In the genomic region with DNA sequence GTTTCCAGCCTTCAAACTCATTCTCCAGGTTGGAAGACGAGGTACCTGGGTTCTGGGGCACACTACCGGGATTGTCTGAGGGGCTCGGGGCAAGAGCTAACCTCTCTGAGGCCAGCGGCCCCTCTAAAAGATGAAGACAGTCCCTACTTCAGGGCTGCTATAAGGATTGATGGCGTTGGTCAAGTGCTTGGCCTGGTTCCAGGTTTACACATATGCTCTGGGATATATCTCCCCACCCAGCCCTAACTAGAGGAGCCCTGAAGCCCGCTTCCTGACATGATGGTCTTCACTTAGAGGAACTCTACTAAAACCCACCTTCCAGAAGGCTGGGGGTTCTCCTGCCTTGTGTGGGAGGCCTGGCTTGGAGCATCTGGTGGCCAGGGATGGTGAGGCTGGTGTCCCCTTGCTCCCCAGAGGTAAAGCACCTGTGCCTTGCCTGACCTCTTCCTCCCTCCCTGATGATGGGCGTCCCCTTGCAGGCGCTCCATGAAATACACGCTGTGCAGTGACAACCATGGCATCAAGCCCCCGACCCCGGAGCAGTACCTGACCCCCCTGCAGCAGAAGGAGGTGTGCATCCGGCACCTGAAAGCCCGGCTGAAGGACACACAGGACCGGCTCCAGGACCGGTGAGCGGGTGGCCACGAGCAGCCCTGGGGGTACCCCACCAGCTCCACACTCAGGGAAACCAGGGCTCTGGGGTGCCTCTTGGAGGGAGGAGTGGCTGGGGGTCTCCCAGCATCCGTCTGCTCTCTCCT, we compare ENCODE assay signal across 15 cellular contexts. TPM values are rescaled to one million over a fixed set of nuclear protein-coding genes. Genes with fewer than 3 reads are reported as not detected.
DNase-seq lines count a peak whose midpoint lies in the region; ATAC-seq, FAIRE-seq and TF ChIP-seq lines count a peak whose summit lies in the region.
"Had no signal": no experiment of that assay in that cellular context is flagged by ENCODE, and none has a peak within 500 bp of the region (broad histone marks: within the 10 kb centered on the region; RNA-seq: fewer than 3 reads in every experiment).

No MANE protein-coding gene starts in this region.

- H3K9me3 ChIP-seq in astrocyte (ENCODE audit: insufficient read depth, low read depth, low read length) = no peaks in the 10 kb centered on the region

- H3K79me2 ChIP-seq in astrocyte (ENCODE audit: insufficient read depth, low read length) = no peaks in the 10 kb centered on the region

- no peak for DNase-seq in activated naive CD4-positive, alpha-beta T cell treated with anti-CD3 and anti-CD28 coated beads for 36 hours
- no peak for DNase-seq in activated naive CD4-positive, alpha-beta T cell treated with Interleukin-2 at 50 U/mL for 16 hours
- DNase-seq in NCI-H69 (lab: John Stamatoyannopoulos, UW) = peak; percentile 11
- no peak for DNase-seq in astrocyte (ENCODE audit: low read depth)
- no peak for DNase-seq in stimulated activated effector memory CD8-positive, alpha-beta T cell treated with anti-CD3 and anti-CD28 coated beads, Interleukin-12 subunit alpha, Interleukin-12 subunit beta, amount 100 ng/mL, for 72 hours (ENCODE audit: low spot score in 2 of 2)
- no peak for DNase-seq in NCI-H1417 (lab: John Stamatoyannopoulos, UW)
- no peak for DNase-seq in cortex of kidney (lab: John Stamatoyannopoulos, UW)
- DNase-seq: glutamatergic neuron, midbrain, NCI-H2171, occipital lobe had no signal

- no peak overlapping the region for H3K27ac ChIP-seq in astrocyte (ENCODE audit: low read depth, low read length)
- H3K27ac ChIP-seq: coronary artery had no signal

- H3K4me3 ChIP-seq in astrocyte (ENCODE audit: insufficient read depth, low read depth, low read length) = no peak overlapping the region
- H3K4me3 ChIP-seq: coronary artery had no signal

- intact Hi-C loops in activated naive CD4-positive, alpha-beta T cell treated with anti-CD3 and anti-CD28 coated beads for 36 hours (cut with micrococcal nuclease) = loop anchor here (5.0 kb wide), 1 partner anchor 73 kb away; the partner anchor contains the start of gene RAD21L1

- no peaks in the 10 kb centered on the region for H3K27me3 ChIP-seq in astrocyte (ENCODE audit: insufficient read depth, low read length)

- CTCF ChIA-PET in activated naive CD4-positive, alpha-beta T cell treated with anti-CD3 and anti-CD28 coated beads for 36 hours (lab: Charles Lee) = interaction anchor here (0.7 to 4.2 kb wide), 12 partner anchors 10 to 205 kb away, joined by 3 to 17 read pairs (median 4); no protein-coding TSS in a partner anchor

- H3K9me3 Mint-ChIP-seq in activated naive CD4-positive, alpha-beta T cell treated with anti-CD3 and anti-CD28 coated beads for 36 hours = no peaks in the 10 kb centered on the region
- no peaks in the 10 kb centered on the region for H3K9me3 Mint-ChIP-seq in astrocyte (ENCODE audit: unreplicated experiment)
- H3K9me3 Mint-ChIP-seq in stimulated activated effector memory CD8-positive, alpha-beta T cell treated with anti-CD3 and anti-CD28 coated beads, Interleukin-12 subunit alpha, Interleukin-12 subunit beta, amount 100 ng/mL, for 72 hours = no peaks in the 10 kb centered on the region
- H3K9me3 Mint-ChIP-seq: type B pancreatic cell had no signal

- peaks cover 21% of the 10 kb centered on the region for H3K4me1 Mint-ChIP-seq in activated naive CD4-positive, alpha-beta T cell treated with anti-CD3 and anti-CD28 coated beads for 36 hours (ENCODE audit: low read depth)
- peaks cover 6% of the 10 kb centered on the region for H3K4me1 Mint-ChIP-seq in astrocyte (ENCODE audit: low read depth, unreplicated experiment)
- peaks cover 17% of the 10 kb centered on the region for H3K4me1 Mint-ChIP-seq in stimulated activated effector memory CD8-positive, alpha-beta T cell treated with anti-CD3 and anti-CD28 coated beads, Interleukin-12 subunit alpha, Interleukin-12 subunit beta, amount 100 ng/mL, for 72 hours

- H3K4me1 ChIP-seq in astrocyte (ENCODE audit: insufficient read depth, low read length) = peaks cover 8% of the 10 kb centered on the region

- no peak overlapping the region for H3K4me3 Mint-ChIP-seq in activated naive CD4-positive, alpha-beta T cell treated with anti-CD3 and anti-CD28 coated beads for 36 hours
- no peak overlapping the region for H3K4me3 Mint-ChIP-seq in astrocyte (ENCODE audit: unreplicated experiment)
- H3K4me3 Mint-ChIP-seq in stimulated activated effector memory CD8-positive, alpha-beta T cell treated with anti-CD3 and anti-CD28 coated beads, Interleukin-12 subunit alpha, Interleukin-12 subunit beta, amount 100 ng/mL, for 72 hours = peak overlapping the region; percentile 56
- H3K4me3 Mint-ChIP-seq: type B pancreatic cell had no signal

- peak overlapping the region; percentile 90 for H3K27ac Mint-ChIP-seq in activated naive CD4-positive, alpha-beta T cell treated with anti-CD3 and anti-CD28 coated beads for 36 hours
- no peak overlapping the region for H3K27ac Mint-ChIP-seq in astrocyte (ENCODE audit: unreplicated experiment)
- H3K27ac Mint-ChIP-seq in stimulated activated effector memory CD8-positive, alpha-beta T cell treated with anti-CD3 and anti-CD28 coated beads, Interleukin-12 subunit alpha, Interleukin-12 subunit beta, amount 100 ng/mL, for 72 hours = peak overlapping the region; percentile 91
- H3K27ac Mint-ChIP-seq: type B pancreatic cell had no signal

- no peaks in the 10 kb centered on the region for H4K20me1 ChIP-seq in astrocyte (ENCODE audit: insufficient read depth, low read length)

- H2AFZ ChIP-seq in astrocyte (ENCODE audit: low read depth, low read length) = no peak overlapping the region

- no peaks in the 10 kb centered on the region for H3K27me3 Mint-ChIP-seq in activated naive CD4-positive, alpha-beta T cell treated with anti-CD3 and anti-CD28 coated beads for 36 hours (ENCODE audit: low read depth)
- peaks cover 3% of the 10 kb centered on the region for H3K27me3 Mint-ChIP-seq in astrocyte (ENCODE audit: low read depth, unreplicated experiment)
- H3K27me3 Mint-ChIP-seq: type B pancreatic cell had no signal

- no peak overlapping the region for H3K9ac ChIP-seq in astrocyte (ENCODE audit: low read length)

- H3K36me3 Mint-ChIP-seq in activated naive CD4-positive, alpha-beta T cell treated with anti-CD3 and anti-CD28 coated beads for 36 hours (ENCODE audit: low read depth) = peaks cover 5% of the 10 kb centered on the region
- peaks cover 20% of the 10 kb centered on the region for H3K36me3 Mint-ChIP-seq in astrocyte (ENCODE audit: low read depth, unreplicated experiment)
- H3K36me3 Mint-ChIP-seq in stimulated activated effector memory CD8-positive, alpha-beta T cell treated with anti-CD3 and anti-CD28 coated beads, Interleukin-12 subunit alpha, Interleukin-12 subunit beta, amount 100 ng/mL, for 72 hours = peaks cover 9% of the 10 kb centered on the region
- H3K36me3 Mint-ChIP-seq: type B pancreatic cell had no signal

- peak overlapping the region; percentile 59 for H3K4me2 ChIP-seq in astrocyte (ENCODE audit: low read length)

- no peak for TF ChIP-seq CTCF in astrocyte (IDR thresholded peaks at IDR 0.05; ENCODE audit: insufficient read depth, low read depth, low read length)

- no peak for ATAC-seq in stimulated activated effector memory CD8-positive, alpha-beta T cell treated with anti-CD3 and anti-CD28 coated beads, Interleukin-12 subunit alpha, Interleukin-12 subunit beta, amount 100 ng/mL, for 72 hours
- ATAC-seq in activated CD4-positive, CD25-positive, alpha-beta regulatory T cell treated with anti-CD3 and anti-CD28 coated beads, Interleukin-2, amount 50 U/mL, for 24 hours = no peak

- no peak for FAIRE-seq in astrocyte (lab: Jason Lieb, UNC)
- FAIRE-seq: HepG2 had no signal

- H3K36me3 ChIP-seq in astrocyte (ENCODE audit: insufficient read depth, low read length) = no peaks in the 10 kb centered on the region

RNA-seq across cellular contexts. Expression of gene SDCBP2, which starts 28.7 kb away (rescaled TPM):
- total RNA-seq in activated naive CD4-positive, alpha-beta T cell treated with anti-CD3 and anti-CD28 coated beads for 36 hours = 1 to 10 TPM; 5.5 to 5.8 TPM
- 4.6 and 4.8 TPM in 2 replicates for total RNA-seq in astrocyte

RNA-seq across cellular contexts. Expression of gene SNPH, which starts 34.2 kb away (rescaled TPM):
- total RNA-seq in activated naive CD4-positive, alpha-beta T cell treated with anti-CD3 and anti-CD28 coated beads for 36 hours = 1 to 10 TPM; 6.7 to 7.3 TPM
- total RNA-seq in astrocyte = 7.8 and 7.9 TPM in 2 replicates
